In genomic region chr5:124617787-124618186, GRCh38 we compare ENCODE assay signal across 16 cellular contexts.
DNase-seq lines count a peak whose midpoint lies in the region; ATAC-seq and TF ChIP-seq lines count a peak whose summit lies in the region.
"Had no signal": no experiment of that assay in that cellular context is flagged by ENCODE, and none has a peak within 500 bp of the region (broad histone marks: within the 10 kb centered on the region; RNA-seq: fewer than 3 reads in every experiment).

No MANE protein-coding gene starts in this region.

- CTCF ChIA-PET in Panc1 (lab: Charles Lee) = no interaction called here

- in situ Hi-C loops in Panc1 (cut with HindIII; ENCODE audit: low pct_unique_long_range_greater_than_20kb, low sequenced_read_pairs) = no loop called here

- H3K27me3 Mint-ChIP-seq in endodermal cell (ENCODE audit: insufficient read depth) (no peaks in the 10 kb centered on the region), progenitor cell of endocrine pancreas (no peaks in the 10 kb centered on the region)

- peak; percentile 24 for DNase-seq in NK-92 treated with Interleukin-12 subunit alpha and Interleukin-12 subunit beta, amount 100 ng/mL, for 24 hours (lab: John Stamatoyannopoulos, UW)
- DNase-seq in NK-92 (lab: John Stamatoyannopoulos, UW; ENCODE audit: unreplicated experiment) = no peak
- DNase-seq in Panc1 (ENCODE audit: low read depth, low spot score) = no peak
- no peak for DNase-seq in endodermal cell
- DNase-seq in progenitor cell of endocrine pancreas (ENCODE audit: low spot score, unreplicated experiment) = no peak
- DNase-seq in tibial artery = no peak
- DNase-seq in left lung = no peak
- DNase-seq in testis = no peak
- DNase-seq: CD8-positive, alpha-beta T cell; COR-L47; DMS153; DMS79 treated with DMSO at 0.1 percent for 48 hours; GDM1; H7 had no signal

- no peak for TF ChIP-seq CTCF in Panc1 (IDR thresholded peaks at IDR 0.05)
- TF ChIP-seq CTCF in endodermal cell (conservative IDR thresholded peaks at IDR 0.05) = peak; percentile 44
- TF ChIP-seq CTCF in progenitor cell of endocrine pancreas (IDR thresholded peaks at IDR 0.05; ENCODE audit: unreplicated experiment) = peak; percentile 6
- no peak for TF ChIP-seq CTCF in tibial artery (IDR thresholded peaks at IDR 0.05)
- no peak for TF ChIP-seq CTCF in left lung (IDR thresholded peaks at IDR 0.05)
- TF ChIP-seq CTCF in testis (IDR thresholded peaks at IDR 0.05) = no peak

- no peaks in the 10 kb centered on the region for H3K9me3 Mint-ChIP-seq in endodermal cell
- H3K9me3 Mint-ChIP-seq in progenitor cell of endocrine pancreas (ENCODE audit: low read depth) = no peaks in the 10 kb centered on the region
- H3K9me3 Mint-ChIP-seq: CD14-positive monocyte; CD8-positive, alpha-beta T cell had no signal

- ATAC-seq in Panc1 = no peak
- ATAC-seq in left lung = no peak
- ATAC-seq: CD8-positive, alpha-beta T cell had no signal

- no peak overlapping the region for H3K4me3 ChIP-seq in Panc1 (ENCODE audit: low read depth in 2 of 2, low read length in 2 of 2)
- H3K4me3 ChIP-seq in endodermal cell (ENCODE audit: low read length) = no peak overlapping the region
- H3K4me3 ChIP-seq in tibial artery = no peak overlapping the region
- H3K4me3 ChIP-seq in left lung = no peak overlapping the region
- no peak overlapping the region for H3K4me3 ChIP-seq in testis

- peaks cover 16% of the 10 kb centered on the region for H3K4me1 Mint-ChIP-seq in endodermal cell
- peaks cover 21% of the 10 kb centered on the region for H3K4me1 Mint-ChIP-seq in progenitor cell of endocrine pancreas (ENCODE audit: low read depth)
- H3K4me1 Mint-ChIP-seq: CD14-positive monocyte had no signal

- no peak overlapping the region for H3K4me3 Mint-ChIP-seq in endodermal cell
- no peak overlapping the region for H3K4me3 Mint-ChIP-seq in progenitor cell of endocrine pancreas (ENCODE audit: low read depth)
- H3K4me3 Mint-ChIP-seq: CD14-positive monocyte; CD8-positive, alpha-beta T cell had no signal

- H3K27ac ChIP-seq in Panc1 (ENCODE audit: low read length) = peak overlapping the region; percentile 70
- no peak overlapping the region for H3K27ac ChIP-seq in endodermal cell (ENCODE audit: low read depth, low read length)
- no peak overlapping the region for H3K27ac ChIP-seq in tibial artery
- no peak overlapping the region for H3K27ac ChIP-seq in left lung
- no peak overlapping the region for H3K27ac ChIP-seq in testis
- H3K27ac ChIP-seq: 22Rv1 had no signal

- no peak for TF ChIP-seq POLR2A in testis (IDR thresholded peaks at IDR 0.05)

- H3K9me3 ChIP-seq in Panc1 (ENCODE audit: control insufficient read depth, insufficient read depth, low read depth, low read length) (peaks cover 4% of the 10 kb centered on the region; the same call in 1 of the 2 replicates), endodermal cell (ENCODE audit: control insufficient read depth, low read length) (no peaks in the 10 kb centered on the region), tibial artery (no peaks in the 10 kb centered on the region), left lung (no peaks in the 10 kb centered on the region), testis (no peaks in the 10 kb centered on the region)

- no peaks in the 10 kb centered on the region for H3K27me3 ChIP-seq in Panc1 (ENCODE audit: control insufficient read depth, insufficient read depth, low read length)
- no peaks in the 10 kb centered on the region for H3K27me3 ChIP-seq in endodermal cell (ENCODE audit: control insufficient read depth, insufficient read depth, low read length, poor library complexity, severe bottlenecking)
- H3K27me3 ChIP-seq in tibial artery = no peaks in the 10 kb centered on the region
- H3K27me3 ChIP-seq in left lung = no peaks in the 10 kb centered on the region
- no peaks in the 10 kb centered on the region for H3K27me3 ChIP-seq in testis

- POLR2A ChIA-PET in Panc1 (lab: Charles Lee) = no interaction called here

- 94% methylated on average over 1 of the region's 1 CpG; no CpG with 5 or more reads in 1 of the 2 experiments for WGBS in endodermal cell (ENCODE audit: insufficient coverage in 1 of 2, insufficient read length in 1 of 2), 2 experiments
- WGBS in testis, 2 donors = 82 to 100% methylated on average over 1 of the region's 1 CpG

- no peak overlapping the region for H3K27ac Mint-ChIP-seq in endodermal cell
- H3K27ac Mint-ChIP-seq in progenitor cell of endocrine pancreas = no peak overlapping the region
- H3K27ac Mint-ChIP-seq: CD14-positive monocyte; CD8-positive, alpha-beta T cell had no signal

- no peaks in the 10 kb centered on the region for H3K36me3 ChIP-seq in Panc1 (ENCODE audit: control insufficient read depth, insufficient read depth, low read length)
- no peaks in the 10 kb centered on the region for H3K36me3 ChIP-seq in endodermal cell (ENCODE audit: control insufficient read depth, insufficient read depth, low read length)
- H3K36me3 ChIP-seq in tibial artery = no peaks in the 10 kb centered on the region
- H3K36me3 ChIP-seq in left lung = no peaks in the 10 kb centered on the region
- H3K36me3 ChIP-seq in testis (ENCODE audit: low read depth, missing control alignments) = no peaks in the 10 kb centered on the region

- intact Hi-C loops in Panc1 (cut with micrococcal nuclease; ENCODE audit: unreplicated experiment) (no loop called here), tibial artery (cut with DNase I; ENCODE audit: low total_unique reads) (no loop called here), left lung (cut with DNase I) (no loop called here), testis (cut with DNase I; ENCODE audit: low total_unique reads) (no loop called here)

- no peak overlapping the region for H3K9ac ChIP-seq in endodermal cell (ENCODE audit: extremely low read depth, low read length, poor library complexity, severe bottlenecking)

- no TSS peak for BruUV-seq in Panc1 (replicated peaks; lab: Mats Ljungman, UMichigan)

- H3K36me3 Mint-ChIP-seq in endodermal cell (ENCODE audit: low read depth) (peaks cover 10% of the 10 kb centered on the region), progenitor cell of endocrine pancreas (ENCODE audit: insufficient read depth) (no peaks in the 10 kb centered on the region)
- H3K36me3 Mint-ChIP-seq: CD14-positive monocyte; CD8-positive, alpha-beta T cell had no signal

- H3K4me1 ChIP-seq in Panc1 (ENCODE audit: control insufficient read depth, insufficient read depth, low read length) (no peaks in the 10 kb centered on the region; the same call in 1 of the 2 replicates), endodermal cell (ENCODE audit: control insufficient read depth, insufficient read depth, low read length) (no peaks in the 10 kb centered on the region), tibial artery (no peaks in the 10 kb centered on the region), left lung (no peaks in the 10 kb centered on the region), testis (no peaks in the 10 kb centered on the region)

Comparison
In these comparisons a context has a peak if more than half of its experiments do, and no peak if none do; other contexts are left out.
1. CTCF ChIP-seq: peak in endodermal cell (single experiment) and progenitor cell of endocrine pancreas (single experiment); none in Panc1 (single experiment), tibial artery (0 of 2), left lung (0 of 2) and testis (0 of 3).